19 cellular contexts compared by ENCODE assay signal in the genomic region with DNA sequence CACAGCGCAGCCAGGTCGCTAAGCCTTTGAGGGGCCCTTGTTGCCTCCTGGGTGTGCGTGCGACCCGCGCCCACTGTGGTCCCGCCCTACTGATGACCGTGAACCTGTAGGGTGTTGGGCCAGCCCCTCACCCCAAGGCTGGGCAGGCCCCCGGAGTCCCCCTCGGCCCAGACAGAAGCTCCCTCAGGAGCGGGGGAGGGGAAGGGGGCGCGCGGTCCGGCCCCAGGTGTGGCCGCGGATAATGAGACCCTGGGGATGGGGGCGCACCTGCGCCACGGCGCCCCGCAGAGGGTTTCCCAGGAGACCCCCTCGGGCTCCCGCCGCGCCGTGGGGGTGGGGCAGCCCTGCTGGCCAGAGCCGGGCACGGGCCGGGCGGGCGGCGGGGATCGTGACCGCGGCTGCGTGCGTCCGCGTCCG. TPM values are rescaled to one million over a fixed set of nuclear protein-coding genes. Genes with fewer than 3 reads are reported as not detected.
DNase-seq lines count a peak whose midpoint lies in the region; ATAC-seq and TF ChIP-seq lines count a peak whose summit lies in the region.
"Had no signal": no experiment of that assay in that cellular context is flagged by ENCODE, and none has a peak within 500 bp of the region (broad histone marks: within the 10 kb centered on the region; RNA-seq: fewer than 3 reads in every experiment).

No MANE protein-coding gene starts in this region.

- H3K27me3 ChIP-seq in WERI-Rb-1 (ENCODE audit: insufficient read depth, low read depth, severe bottlenecking) (no peaks in the 10 kb centered on the region), iPS-20b (ENCODE audit: insufficient read depth, low read length) (peaks cover 56% of the 10 kb centered on the region), gastrocnemius medialis (peaks cover 3 to 22% (median 16%) of the 10 kb centered on the region in 3 donors)

- H3K36me3 Mint-ChIP-seq in activated T-cell treated with anti-CD3 and anti-CD28 coated beads, Interleukin-2, amount 50 U/mL, for 24 hours (ENCODE audit: low read depth), result no peaks in the 10 kb centered on the region

- H3K4me3 ChIP-seq in WERI-Rb-1 (ENCODE audit: low read depth, low read length) (peak overlapping the region; percentile 48), iPS-20b (ENCODE audit: low read length) (peak overlapping the region; percentile 38; the same call in 1 of the 2 replicates), gastrocnemius medialis (peak overlapping the region in 2 of 4 donors; percentile 13 to 22)

- no peak for DNase-seq in activated T-cell treated with anti-CD3 and anti-CD28 coated beads, Interleukin-2, amount 50 U/mL, for 24 hours
- no peak for DNase-seq in activated T-cell treated with anti-CD3 and anti-CD28 coated beads, Interleukin-2, amount 50 U/mL, for 1 hour
- DNase-seq in WERI-Rb-1 (no peak), gastrocnemius medialis (no peak), LoVo (ENCODE audit: low spot score) (no peak)
- DNase-seq: activated CD8-positive, alpha-beta memory T cell treated with anti-CD3 and anti-CD28 coated beads, Interleukin-2, amount 50 U/mL, for 48 hours; activated naive CD4-positive, alpha-beta T cell treated with anti-CD3 and anti-CD28 coated beads for 36 hours; GDM1; HFFc6; midbrain; NCI-H2081 treated with DMSO at 0.1 percent for 48 hours; stimulated activated CD4-positive, alpha-beta T cell treated with anti-CD3 and anti-CD28 coated beads, Interleukin-15, amount 100 ng/mL, for 24 hours had no signal

- H3K9me3 Mint-ChIP-seq in activated T-cell treated with anti-CD3 and anti-CD28 coated beads, Interleukin-2, amount 50 U/mL, for 24 hours, result no peaks in the 10 kb centered on the region
- H3K9me3 Mint-ChIP-seq: activated naive CD4-positive, alpha-beta T cell treated with anti-CD3 and anti-CD28 coated beads for 36 hours; HFFc6 had no signal

- no peaks in the 10 kb centered on the region for H3K36me3 ChIP-seq in WERI-Rb-1
- no peaks in the 10 kb centered on the region for H3K36me3 ChIP-seq in iPS-20b (ENCODE audit: insufficient read depth, low read depth, low read length)
- H3K36me3 ChIP-seq in gastrocnemius medialis, result no peaks in the 10 kb centered on the region

- H3K27ac ChIP-seq in WERI-Rb-1 (peak overlapping the region; percentile 33; the same call in 1 of the 2 replicates), iPS-20b (ENCODE audit: low read length) (no peak overlapping the region), gastrocnemius medialis (no peak overlapping the region)

- TF ChIP-seq CTCF in WERI-Rb-1 (IDR thresholded peaks at IDR 0.05; ENCODE audit: low read depth, low read length) (no peak), gastrocnemius medialis (IDR thresholded peaks at IDR 0.05 in 4 of 5, conservative IDR thresholded peaks at IDR 0.05 in 1 of 5) (no peak)

- no peaks in the 10 kb centered on the region for H3K9me3 ChIP-seq in WERI-Rb-1 (ENCODE audit: severe bottlenecking)
- H3K9me3 ChIP-seq in iPS-20b (ENCODE audit: insufficient read depth, low read depth, low read length), result no peaks in the 10 kb centered on the region
- H3K9me3 ChIP-seq in gastrocnemius medialis, result no peaks in the 10 kb centered on the region

- H3K4me1 Mint-ChIP-seq in activated T-cell treated with anti-CD3 and anti-CD28 coated beads, Interleukin-2, amount 50 U/mL, for 24 hours (ENCODE audit: low read depth), result peaks cover 12% of the 10 kb centered on the region

- H3K4me1 ChIP-seq in iPS-20b (ENCODE audit: insufficient read depth, low read length) (no peaks in the 10 kb centered on the region), gastrocnemius medialis (peaks cover 6 to 15% of the 10 kb centered on the region in 2 donors)

- no peak overlapping the region for H3K9ac ChIP-seq in iPS-20b (ENCODE audit: low read depth, low read length)

- peaks cover 37% of the 10 kb centered on the region for H3K27me3 Mint-ChIP-seq in activated T-cell treated with anti-CD3 and anti-CD28 coated beads, Interleukin-2, amount 50 U/mL, for 24 hours

- peak overlapping the region; percentile 41 for H3K4me3 Mint-ChIP-seq in activated T-cell treated with anti-CD3 and anti-CD28 coated beads, Interleukin-2, amount 50 U/mL, for 24 hours
- H3K4me3 Mint-ChIP-seq: activated naive CD4-positive, alpha-beta T cell treated with anti-CD3 and anti-CD28 coated beads for 36 hours; HFFc6 had no signal

- peak; percentile 15 to 20 for ATAC-seq in gastrocnemius medialis
- no peak for ATAC-seq in HG03159 (IDR thresholded peaks at IDR 0.05; ENCODE audit: unreplicated experiment)
- ATAC-seq in HG03025 (IDR thresholded peaks at IDR 0.05; ENCODE audit: low FRiP score, unreplicated experiment), result no peak
- ATAC-seq: activated CD4-positive, CD25-positive, alpha-beta regulatory T cell treated with anti-CD3 and anti-CD28 coated beads, Interleukin-2, amount 50 U/mL, for 24 hours had no signal

- TF ChIP-seq POLR2A in gastrocnemius medialis (IDR thresholded peaks at IDR 0.05), result no peak

- intact Hi-C loops in gastrocnemius medialis (cut with DNase I; ENCODE audit: low total_unique reads), result no loop called here

- in situ Hi-C loops in gastrocnemius medialis (cut with MboI; ENCODE audit: low sequenced_read_pairs in 4 of 4), result no loop called here

- H3K27ac Mint-ChIP-seq in activated T-cell treated with anti-CD3 and anti-CD28 coated beads, Interleukin-2, amount 50 U/mL, for 24 hours, result no peak overlapping the region
- H3K27ac Mint-ChIP-seq: activated naive CD4-positive, alpha-beta T cell treated with anti-CD3 and anti-CD28 coated beads for 36 hours; HFFc6 had no signal

RNA-seq across cellular contexts. Expression of a gene that starts 0.4 kb away (rescaled TPM):
- total RNA-seq in gastrocnemius medialis, result 1 to 10 TPM in 3 of 4 donors, not detected in 1; 1.4 to 3.5 (median 1.8) TPM
- total RNA-seq: activated naive CD4-positive, alpha-beta T cell treated with anti-CD3 and anti-CD28 coated beads for 36 hours; HFFc6; M059J; osteoblast; T-helper 1 cell treated with Interleukin-12 subunit alpha and Interleukin-12 subunit beta and Interleukin-4 antibody, amounts not matched to agents 30 ng/mL and 1 ng/mL, for 36 hours had no signal

RNA-seq across cellular contexts. Expression of a gene that starts 3.0 kb away (rescaled TPM):
- total RNA-seq in gastrocnemius medialis, result 1 to 10 TPM in 1 of 4 donors, not detected in 3; 2.2 TPM
- total RNA-seq: activated naive CD4-positive, alpha-beta T cell treated with anti-CD3 and anti-CD28 coated beads for 36 hours; HFFc6; osteoblast; T-helper 1 cell treated with Interleukin-12 subunit alpha and Interleukin-12 subunit beta and Interleukin-4 antibody, amounts not matched to agents 30 ng/mL and 1 ng/mL, for 36 hours had no signal

RNA-seq across cellular contexts. Expression of a gene that starts 4.3 kb away (rescaled TPM):
- total RNA-seq in gastrocnemius medialis, result 1 to 10 TPM; 1.2 to 2.2 (median 1.6) TPM
- total RNA-seq: M059J had no signal

RNA-seq across cellular contexts. Expression of a gene that starts 45.4 kb away (rescaled TPM):
- total RNA-seq in gastrocnemius medialis, result 100 to 1,000 TPM in 3 of 4 donors, 10 to 100 TPM in 1; 85.2 to 288 (median 251) TPM

RNA-seq across cellular contexts. Expression of a gene that starts 50.8 kb away (rescaled TPM):
- 10 to 100 TPM; 18.4 to 53.5 (median 31.1) TPM for total RNA-seq in gastrocnemius medialis

Comparison
In these comparisons a context has a peak if more than half of its experiments do, and no peak if none do; other contexts are left out.
1. ATAC-seq: peak in gastrocnemius medialis (2 of 2); none in HG03159 (single experiment) and HG03025 (single experiment).